20 cellular contexts compared by ENCODE assay signal in the genomic region with DNA sequence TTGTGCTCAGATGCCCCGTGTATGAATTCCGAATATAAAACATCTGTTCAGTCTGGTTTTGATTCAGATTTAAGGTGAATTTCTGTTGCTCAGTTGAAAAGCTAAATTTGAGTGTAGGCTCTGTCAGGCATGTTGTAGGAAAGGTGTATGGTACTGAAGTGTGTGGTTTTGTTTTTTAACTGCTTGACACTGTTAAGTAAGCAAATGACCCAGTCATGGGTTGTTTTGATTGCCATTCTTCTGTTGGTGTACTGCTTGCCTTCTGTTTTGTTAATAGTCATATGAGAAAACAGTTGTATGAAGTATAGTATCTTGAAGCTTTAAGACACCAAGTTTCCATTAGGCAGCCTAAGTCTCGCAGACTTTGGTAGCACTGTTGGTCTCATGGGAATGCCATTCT. TPM values are rescaled to one million over a fixed set of nuclear protein-coding genes. Genes with fewer than 3 reads are reported as not detected.
DNase-seq lines count a peak whose midpoint lies in the region; ATAC-seq and TF ChIP-seq lines count a peak whose summit lies in the region.
"Had no signal": no experiment of that assay in that cellular context is flagged by ENCODE, and none has a peak within 500 bp of the region (broad histone marks: within the 10 kb centered on the region; RNA-seq: fewer than 3 reads in every experiment).

No MANE protein-coding gene starts in this region.

- TF ChIP-seq CTCF in C4-2B (conservative IDR thresholded peaks at IDR 0.05) (no peak), left lung (IDR thresholded peaks at IDR 0.05) (no peak)

- no peaks in the 10 kb centered on the region for H3K9me3 Mint-ChIP-seq in CD4-positive, alpha-beta memory T cell
- no peaks in the 10 kb centered on the region for H3K9me3 Mint-ChIP-seq in activated CD4-positive, alpha-beta memory T cell treated with anti-CD3 and anti-CD28 coated beads for 36 hours
- H3K9me3 Mint-ChIP-seq: natural killer cell had no signal

- H3K27me3 ChIP-seq in CD4-positive, alpha-beta memory T cell (ENCODE audit: insufficient read depth, low read length) = no peaks in the 10 kb centered on the region
- no peaks in the 10 kb centered on the region for H3K27me3 ChIP-seq in left lung
- H3K27me3 ChIP-seq: brain microvascular endothelial cell, vagina had no signal

- CTCF ChIA-PET in CD4-positive, alpha-beta memory T cell (lab: Charles Lee; ENCODE audit: partially characterized antibody) = no interaction called here
- CTCF ChIA-PET in activated CD4-positive, alpha-beta memory T cell treated with anti-CD3 and anti-CD28 coated beads for 36 hours (lab: Charles Lee) = interaction anchor here (0.7 to 4.5 kb wide), 2 partner anchors 159 to 1977 kb away, joined by 3 to 22 read pairs; a partner anchor contains a TSS

- POLR2A ChIA-PET in CD4-positive, alpha-beta memory T cell (lab: Charles Lee; ENCODE audit: partially characterized antibody) = interaction anchor here (0.8 to 1.2 kb wide), 3 partner anchors 9 to 136 kb away, joined by 3 to 4 read pairs (median 4); no protein-coding TSS in a partner anchor
- POLR2A ChIA-PET in activated CD4-positive, alpha-beta memory T cell treated with anti-CD3 and anti-CD28 coated beads for 36 hours (lab: Charles Lee) = interaction anchor here (1.0 to 1.2 kb wide), 2 partner anchors 9 to 12 kb away, joined by 3 to 4 read pairs; no protein-coding TSS in a partner anchor

- H3K4me3 Mint-ChIP-seq in CD4-positive, alpha-beta memory T cell = peak overlapping the region in 5 of 8 donors; percentile 7 to 55 (median 18)
- H3K4me3 Mint-ChIP-seq in activated CD4-positive, alpha-beta memory T cell treated with anti-CD3 and anti-CD28 coated beads for 36 hours = no peak overlapping the region
- H3K4me3 Mint-ChIP-seq: natural killer cell had no signal

- peaks cover 17 to 29% of the 10 kb centered on the region in 2 donors for H3K36me3 Mint-ChIP-seq in CD4-positive, alpha-beta memory T cell
- H3K36me3 Mint-ChIP-seq in activated CD4-positive, alpha-beta memory T cell treated with anti-CD3 and anti-CD28 coated beads for 36 hours = peaks cover 53% of the 10 kb centered on the region
- H3K36me3 Mint-ChIP-seq: natural killer cell had no signal

- H3K4me3 ChIP-seq in CD4-positive, alpha-beta memory T cell (ENCODE audit: low read length in 2 of 2) = no peak overlapping the region
- H3K4me3 ChIP-seq in left lung = no peak overlapping the region
- H3K4me3 ChIP-seq: thoracic aorta, vagina had no signal

- H3K4me1 ChIP-seq in CD4-positive, alpha-beta memory T cell (ENCODE audit: insufficient read depth, low read length) = peaks cover 91% of the 10 kb centered on the region
- H3K4me1 ChIP-seq in left lung = peaks cover 0 to 31% of the 10 kb centered on the region in 2 donors

- ATAC-seq in left lung = peak; percentile 38
- ATAC-seq: natural killer cell had no signal

- intact Hi-C loops in CD4-positive, alpha-beta memory T cell (cut with micrococcal nuclease) = no loop called here
- intact Hi-C loops in activated CD4-positive, alpha-beta memory T cell treated with anti-CD3 and anti-CD28 coated beads for 36 hours (cut with micrococcal nuclease) = loop anchor here (5.0 kb wide), 1 partner anchor 44 kb away; no protein-coding TSS in a partner anchor
- intact Hi-C loops in left lung (cut with DNase I) = no loop called here

- H3K27ac Mint-ChIP-seq in CD4-positive, alpha-beta memory T cell = no peak overlapping the region
- peak overlapping the region; percentile 50 for H3K27ac Mint-ChIP-seq in activated CD4-positive, alpha-beta memory T cell treated with anti-CD3 and anti-CD28 coated beads for 36 hours

- no peaks in the 10 kb centered on the region for H3K27me3 Mint-ChIP-seq in CD4-positive, alpha-beta memory T cell
- no peaks in the 10 kb centered on the region for H3K27me3 Mint-ChIP-seq in activated CD4-positive, alpha-beta memory T cell treated with anti-CD3 and anti-CD28 coated beads for 36 hours

- H3K27ac ChIP-seq in C4-2B (peak overlapping the region; percentile 47; the same call in 1 of the 2 replicates), left lung (no peak overlapping the region)
- no peak overlapping the region for H3K27ac ChIP-seq in CD4-positive, alpha-beta memory T cell (ENCODE audit: low read depth, low read length)
- H3K27ac ChIP-seq: brain microvascular endothelial cell, vagina had no signal

- H3K36me3 ChIP-seq in CD4-positive, alpha-beta memory T cell (ENCODE audit: insufficient read depth, low read length) = no peaks in the 10 kb centered on the region
- H3K36me3 ChIP-seq in left lung = peaks cover 0 to 14% of the 10 kb centered on the region in 2 donors
- H3K36me3 ChIP-seq: brain microvascular endothelial cell, thoracic aorta, vagina had no signal

- no peaks in the 10 kb centered on the region for H3K9me3 ChIP-seq in CD4-positive, alpha-beta memory T cell (ENCODE audit: control insufficient read depth in 1 of 2, low read length in 2 of 2)
- H3K9me3 ChIP-seq in left lung = no peaks in the 10 kb centered on the region
- H3K9me3 ChIP-seq: SK-N-SH, thoracic aorta, vagina had no signal

- no peak for DNase-seq in CD4-positive, alpha-beta memory T cell
- no peak for DNase-seq in activated CD4-positive, alpha-beta memory T cell treated with anti-CD3 and anti-CD28 coated beads for 36 hours
- no peak for DNase-seq in left lung
- no peak for DNase-seq in NCI-H2107 treated with DMSO at 0.1 percent for 48 hours (lab: John Stamatoyannopoulos, UW; ENCODE audit: unreplicated experiment)
- no peak for DNase-seq in iPS-NIHi11 (ENCODE audit: low spot score)
- DNase-seq in mesenteric fat pad (ENCODE audit: low spot score) = no peak
- DNase-seq: brain microvascular endothelial cell; C1 segment of cervical spinal cord; effector CD8-positive, alpha-beta T cell; erythroblast; head of caudate nucleus; natural killer cell; NCI-H2081 treated with DMSO at 0.1 percent for 48 hours; SK-N-SH; stimulated activated CD4-positive, alpha-beta T cell treated with anti-CD3 and anti-CD28 coated beads, Interleukin-2, amount 100 ng/mL, for 48 hours; stimulated activated naive CD4-positive, alpha-beta T cell; T-helper 9 cell had no signal

- H3K4me1 Mint-ChIP-seq in CD4-positive, alpha-beta memory T cell = peaks cover 46 to 67% (median 56%) of the 10 kb centered on the region in 4 donors
- H3K4me1 Mint-ChIP-seq in activated CD4-positive, alpha-beta memory T cell treated with anti-CD3 and anti-CD28 coated beads for 36 hours (ENCODE audit: low read depth) = peaks cover 65% of the 10 kb centered on the region

RNA-seq across cellular contexts. Expression of a gene that starts 10.0 kb away (rescaled TPM):
- total RNA-seq in CD4-positive, alpha-beta memory T cell = 10 to 100 TPM; 76.9 to 80.1 TPM
- polyA plus RNA-seq in CD4-positive, alpha-beta memory T cell = 100 to 1,000 TPM; 135 to 160 TPM
- 100 to 1,000 TPM; 114 to 117 TPM for total RNA-seq in activated CD4-positive, alpha-beta memory T cell treated with anti-CD3 and anti-CD28 coated beads for 36 hours
- 10 to 100 TPM; 50.5 to 76.0 TPM for total RNA-seq in left lung
- 69.3 TPM for total RNA-seq in mesenteric fat pad

RNA-seq across cellular contexts. Expression of a gene that starts 10.0 kb away (rescaled TPM):
- 10 to 100 TPM; 32.8 to 33.4 TPM for total RNA-seq in CD4-positive, alpha-beta memory T cell
- polyA plus RNA-seq in CD4-positive, alpha-beta memory T cell = 1 to 10 TPM in 1 of 2 donors, under 1 TPM in 1; 0.68 to 1.4 TPM
- total RNA-seq in activated CD4-positive, alpha-beta memory T cell treated with anti-CD3 and anti-CD28 coated beads for 36 hours = 10 to 100 TPM; 25.7 to 27.5 TPM
- total RNA-seq in left lung (10 to 100 TPM; 27.3 to 33.4 TPM), mesenteric fat pad (25.0 TPM)
